17 cellular contexts compared by ENCODE assay signal in the genomic region with DNA sequence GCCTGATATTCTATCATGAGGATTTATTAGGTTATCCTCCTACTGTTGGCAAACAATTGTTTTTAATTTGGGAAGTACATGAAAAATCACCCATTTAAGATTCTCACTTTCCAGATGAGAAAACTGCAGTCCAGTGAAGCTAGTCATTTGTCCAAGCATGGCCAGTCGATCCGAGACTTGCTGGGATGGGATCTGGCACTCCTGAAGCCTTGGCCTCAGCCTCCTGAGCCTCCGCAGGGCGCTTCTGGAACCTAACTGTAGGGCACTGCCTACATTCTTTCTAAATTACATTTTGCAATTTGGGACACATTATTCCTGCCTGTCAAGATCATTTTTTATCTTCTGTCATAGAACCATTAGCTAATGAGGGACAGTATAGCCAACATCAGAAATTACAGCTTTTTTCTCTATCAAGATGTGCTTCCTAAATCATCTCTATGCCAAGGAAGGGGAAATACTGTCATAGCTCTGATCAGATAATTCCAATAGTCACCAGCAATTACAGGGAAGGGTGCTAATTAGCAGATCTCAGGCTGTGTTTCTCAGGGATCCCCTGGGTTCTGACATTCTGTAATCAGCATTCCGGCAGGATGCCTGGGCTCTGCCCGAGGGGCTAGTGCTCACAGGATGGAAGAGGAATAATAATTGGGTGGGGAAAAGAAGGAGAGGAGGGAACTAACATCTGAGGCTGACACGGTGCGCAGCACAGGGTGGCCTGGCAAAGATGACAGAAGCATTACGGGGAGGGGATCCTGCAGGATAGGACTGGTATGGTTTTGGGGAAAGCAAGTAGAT. TPM values are rescaled to one million over a fixed set of nuclear protein-coding genes. Genes with fewer than 3 reads are reported as not detected.
A peak's percentile ranks its signal among the peaks of the same experiment; 100 is the strongest.
DNase-seq lines count a peak whose midpoint lies in the region; ATAC-seq and TF ChIP-seq lines count a peak whose summit lies in the region.
"Had no signal": no experiment of that assay in that cellular context is flagged by ENCODE, and none has a peak within 500 bp of the region (broad histone marks: within the 10 kb centered on the region; RNA-seq: fewer than 3 reads in every experiment).

No MANE protein-coding gene starts in this region.

- no peaks in the 10 kb centered on the region for H3K36me3 ChIP-seq in endodermal cell (ENCODE audit: control insufficient read depth, insufficient read depth, low read length)
- no peaks in the 10 kb centered on the region for H3K36me3 ChIP-seq in subcutaneous abdominal adipose tissue (ENCODE audit: control insufficient read depth in 5 of 5, insufficient read depth in 5 of 5, low read length in 5 of 5)

- H3K9me3 Mint-ChIP-seq in HFFc6 = no peaks in the 10 kb centered on the region; the same call in 1 of the 2 replicates
- H3K9me3 Mint-ChIP-seq in endodermal cell = no peaks in the 10 kb centered on the region
- H3K9me3 Mint-ChIP-seq in T-cell = no peaks in the 10 kb centered on the region
- H3K9me3 Mint-ChIP-seq: CD4-positive, alpha-beta T cell had no signal

- H3K9ac ChIP-seq in endodermal cell (ENCODE audit: extremely low read depth, low read length, poor library complexity, severe bottlenecking) (no peak overlapping the region), subcutaneous abdominal adipose tissue (ENCODE audit: low read length in 5 of 5) (peak overlapping the region in 1 of 5 donors; percentile 10)

- H3K27ac Mint-ChIP-seq in HFFc6 (peak overlapping the region; percentile 14; the same call in 1 of the 2 replicates), endodermal cell (no peak overlapping the region), T-cell (no peak overlapping the region)
- H3K27ac Mint-ChIP-seq: B cell; CD4-positive, alpha-beta T cell had no signal

- no peak overlapping the region for H3K4me3 Mint-ChIP-seq in HFFc6
- H3K4me3 Mint-ChIP-seq in endodermal cell = no peak overlapping the region
- no peak overlapping the region for H3K4me3 Mint-ChIP-seq in T-cell
- H3K4me3 Mint-ChIP-seq: B cell; CD4-positive, alpha-beta T cell had no signal

- CTCF ChIA-PET in T-cell (lab: Charles Lee) = interaction anchor here in 1 of 2 donors (1.2 kb wide), 1 partner anchor 16 kb away, joined by 4 read pairs; no protein-coding TSS in a partner anchor

- H3K9me3 ChIP-seq in endodermal cell (ENCODE audit: control insufficient read depth, low read length) = no peaks in the 10 kb centered on the region
- no peaks in the 10 kb centered on the region for H3K9me3 ChIP-seq in subcutaneous abdominal adipose tissue (ENCODE audit: control insufficient read depth in 5 of 5, low read length in 5 of 5)

- H3K4me1 ChIP-seq in endodermal cell (ENCODE audit: control insufficient read depth, insufficient read depth, low read length) (no peaks in the 10 kb centered on the region), subcutaneous abdominal adipose tissue (ENCODE audit: control insufficient read depth in 5 of 5, insufficient read depth in 5 of 5, low read length in 5 of 5) (peaks cover 3 to 29% (median 20%) of the 10 kb centered on the region in 5 donors)

- H3K4me1 Mint-ChIP-seq in HFFc6 (ENCODE audit: low read depth) (peaks cover 50% of the 10 kb centered on the region), endodermal cell (peaks cover 10% of the 10 kb centered on the region), T-cell (no peaks in the 10 kb centered on the region)
- H3K4me1 Mint-ChIP-seq: B cell had no signal

- no peak for ATAC-seq in T-cell (replicated peaks in 1 of 4)
- ATAC-seq in HG02852 (IDR thresholded peaks at IDR 0.05; ENCODE audit: unreplicated experiment) = no peak
- ATAC-seq: GM12878 had no signal

- H3K27me3 Mint-ChIP-seq in HFFc6 (ENCODE audit: insufficient read depth) (no peaks in the 10 kb centered on the region; the same call in none of the 2 replicates), endodermal cell (ENCODE audit: insufficient read depth) (peaks cover 2% of the 10 kb centered on the region), T-cell (peaks cover 14 to 34% of the 10 kb centered on the region in 2 donors)

- 69 to 88% methylated on average over 4 to 9 of the region's 9 CpGs for WGBS in endodermal cell (ENCODE audit: insufficient coverage in 1 of 2, insufficient read length in 1 of 2), 2 experiments

- no peak for TF ChIP-seq CTCF in HFFc6 (IDR thresholded peaks at IDR 0.05)
- TF ChIP-seq CTCF in endodermal cell (conservative IDR thresholded peaks at IDR 0.05) = no peak

- DNase-seq in EH (ENCODE audit: low read depth) (peak; percentile 44), HFFc6 (no peak), endodermal cell (peak; percentile 36), T-cell (no peak), NCI-H1417 (lab: John Stamatoyannopoulos, UW) (no peak)
- DNase-seq: ACHN; CD4-positive, alpha-beta T cell; GOT3; KBM-7; NCI-H1436 treated with DMSO at 0.1 percent for 48 hours; NCI-H2081; NCI-H510A treated with DMSO at 0.1 percent for 48 hours; PC-9 had no signal

- H3K27me3 ChIP-seq in endodermal cell (ENCODE audit: control insufficient read depth, insufficient read depth, low read length, poor library complexity, severe bottlenecking) (no peaks in the 10 kb centered on the region), subcutaneous abdominal adipose tissue (ENCODE audit: control insufficient read depth in 5 of 5, insufficient read depth in 4 of 5, low read length in 5 of 5) (no peaks in the 10 kb centered on the region)

- no peak overlapping the region for H3K4me3 ChIP-seq in endodermal cell (ENCODE audit: low read length)
- no peak overlapping the region for H3K4me3 ChIP-seq in subcutaneous abdominal adipose tissue (ENCODE audit: low read depth in 1 of 5, low read length in 5 of 5)
- H3K4me3 ChIP-seq: GM12878, PC-9 had no signal

- H3K36me3 Mint-ChIP-seq in HFFc6 (ENCODE audit: low read depth) (no peaks in the 10 kb centered on the region), endodermal cell (ENCODE audit: low read depth) (no peaks in the 10 kb centered on the region), T-cell (no peaks in the 10 kb centered on the region)

- POLR2A ChIA-PET in T-cell (lab: Charles Lee) = no interaction called here

- H3K27ac ChIP-seq in endodermal cell (ENCODE audit: low read depth, low read length) (no peak overlapping the region), subcutaneous abdominal adipose tissue (ENCODE audit: low read depth, low read length) (peak overlapping the region; percentile 0)
- H3K27ac ChIP-seq: PC-9 had no signal

RNA-seq across cellular contexts. Expression of gene ANAPC13, which starts 28.3 kb away (rescaled TPM):
- 100 to 1,000 TPM; 123 to 152 (median 137) TPM for total RNA-seq in HFFc6 (2021; fragmentation: NEBNext Ultra II Directional; extraction: Animal tissue kit (Norgen Biotek cat#: 25700))
- total RNA-seq in endodermal cell (10 to 100 TPM; 28.6 to 29.3 TPM), T-cell (10 to 100 TPM; 20.7 to 31.8 (median 22.6) TPM)
- polyA plus RNA-seq in endodermal cell (2013, experiment 1 of 2) = 86.7 TPM
- polyA plus RNA-seq in endodermal cell (2013, experiment 2 of 2) = 81.0 TPM

RNA-seq across cellular contexts. Expression of gene CEP63, which starts 28.3 kb away (rescaled TPM):
- total RNA-seq in HFFc6 (2021; fragmentation: NEBNext Ultra II Directional; extraction: Animal tissue kit (Norgen Biotek cat#: 25700)) = 10 to 100 TPM; 17.3 to 23.3 (median 21.3) TPM
- total RNA-seq in endodermal cell (10 to 100 TPM; 21.2 to 33.0 TPM), T-cell (10 to 100 TPM; 21.7 to 26.1 (median 24.6) TPM)
- polyA plus RNA-seq in endodermal cell (2013, experiment 1 of 2) = 28.7 TPM
- 30.2 TPM for polyA plus RNA-seq in endodermal cell (2013, experiment 2 of 2)

Comparison
In these comparisons a context has a peak if more than half of its experiments do, and no peak if none do; other contexts are left out.
1. DNase-seq: peak in EH (single experiment) and endodermal cell (single experiment); none in HFFc6 (single experiment), T-cell (0 of 34) and NCI-H1417 (0 of 3).